Comparison of ENCODE assay signal across 20 cellular contexts in the genomic region with DNA sequence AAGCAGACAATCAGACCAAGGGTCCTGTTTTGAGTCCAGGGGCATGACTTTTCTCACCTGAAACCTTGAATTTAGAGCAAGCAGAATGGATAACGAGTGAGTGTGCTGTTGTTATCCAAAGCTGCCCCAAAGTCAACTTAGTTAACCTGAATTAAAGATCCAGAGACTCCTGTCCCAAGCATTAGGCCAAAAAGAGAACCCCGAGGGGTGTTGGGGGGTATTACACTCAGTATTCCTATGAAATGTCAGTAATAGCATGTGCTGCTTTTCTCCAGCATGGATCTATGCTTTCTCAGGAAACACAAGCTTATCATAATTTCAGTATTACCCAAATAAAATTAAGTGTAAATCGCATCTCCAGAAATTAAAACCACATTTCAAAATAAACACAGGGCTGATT. TPM values are rescaled to one million over a fixed set of nuclear protein-coding genes. Genes with fewer than 3 reads are reported as not detected.
DNase-seq lines count a peak whose midpoint lies in the region; ATAC-seq and TF ChIP-seq lines count a peak whose summit lies in the region.
"Had no signal": no experiment of that assay in that cellular context is flagged by ENCODE, and none has a peak within 500 bp of the region (broad histone marks: within the 10 kb centered on the region; RNA-seq: fewer than 3 reads in every experiment).

No MANE protein-coding gene starts in this region.

- POLR2A ChIA-PET in HCT116 (lab: Charles Lee): no interaction called here

- peak overlapping the region; percentile 80 for H3K27ac Mint-ChIP-seq in activated T-cell treated with anti-CD3 and anti-CD28 coated beads, Interleukin-2, amount 50 U/mL, for 24 hours
- H3K27ac Mint-ChIP-seq in stimulated activated effector memory CD8-positive, alpha-beta T cell treated with anti-CD3 and anti-CD28 coated beads, Interleukin-12 subunit alpha, Interleukin-12 subunit beta, amount 100 ng/mL, for 72 hours: peak overlapping the region; percentile 50

- H3K4me1 ChIP-seq in HCT116 (ENCODE audit: control insufficient read depth in 1 of 2, insufficient read depth in 2 of 2, low read length in 2 of 2) (no peaks in the 10 kb centered on the region), heart right ventricle (no peaks in the 10 kb centered on the region)
- H3K4me1 ChIP-seq: BE2C, Peyer's patch, SJCRH30 had no signal

- H3K4me3 Mint-ChIP-seq in activated T-cell treated with anti-CD3 and anti-CD28 coated beads, Interleukin-2, amount 50 U/mL, for 24 hours: no peak overlapping the region
- H3K4me3 Mint-ChIP-seq in activated T-cell treated with anti-CD3 and anti-CD28 coated beads, Interleukin-2, amount 50 U/mL, for 4 hours: no peak overlapping the region
- no peak overlapping the region for H3K4me3 Mint-ChIP-seq in stimulated activated effector memory CD8-positive, alpha-beta T cell treated with anti-CD3 and anti-CD28 coated beads, Interleukin-12 subunit alpha, Interleukin-12 subunit beta, amount 100 ng/mL, for 72 hours

- H3K9me2 ChIP-seq in HCT116 (ENCODE audit: insufficient read depth): no peaks in the 10 kb centered on the region

- H3K27me3 Mint-ChIP-seq in activated T-cell treated with anti-CD3 and anti-CD28 coated beads, Interleukin-2, amount 50 U/mL, for 24 hours: no peaks in the 10 kb centered on the region
- H3K27me3 Mint-ChIP-seq in activated T-cell treated with anti-CD3 and anti-CD28 coated beads, Interleukin-2, amount 50 U/mL, for 4 hours (ENCODE audit: low read depth): no peaks in the 10 kb centered on the region

- TF ChIP-seq CTCF in HCT116 (IDR thresholded peaks at IDR 0.05 in 2 of 3, conservative IDR thresholded peaks at IDR 0.05 in 1 of 3; ENCODE audit: borderline replicate concordance in 1 of 3, insufficient read depth in 1 of 3, low read depth in 2 of 3, low read length in 2 of 3) (peak in 2 of 3 experiments; percentile 1 to 26; a peak in 2 of 6 replicates), heart right ventricle (IDR thresholded peaks at IDR 0.05) (no peak), foreskin fibroblast (IDR thresholded peaks at IDR 0.05; ENCODE audit: low read depth, low read length) (no peak)

- H3K27ac ChIP-seq in HCT116 (ENCODE audit: low read depth, low read length) (no peak overlapping the region), SK-N-MC (peak overlapping the region; percentile 17; the same call in 1 of the 2 replicates), heart right ventricle (no peak overlapping the region)
- H3K27ac ChIP-seq: KMS-11, Peyer's patch, SJCRH30 had no signal

- BruUV-seq in HCT116 (replicated peaks; lab: Mats Ljungman, UMichigan): no TSS peak

- no peak for TF ChIP-seq POLR2A in HCT116 (IDR thresholded peaks at IDR 0.05; ENCODE audit: borderline replicate concordance, extremely low read depth, insufficient read depth, insufficient read length)

- peaks cover 32% of the 10 kb centered on the region; the same call in 1 of the 2 replicates for H4K20me1 ChIP-seq in HCT116 (ENCODE audit: insufficient read depth)

- H2AFZ ChIP-seq in HCT116 (ENCODE audit: low read depth, low read length, poor library complexity, severe bottlenecking): no peak overlapping the region

- RAD21 ChIA-PET in HCT116 (lab: Charles Lee; ENCODE audit: low non-redundant PET in 1 of 2, low total read pairs in 2 of 2, uncharacterized antibody in 2 of 2, unreplicated experiment in 2 of 2): no interaction called here

- H3K36me3 ChIP-seq in HCT116 (ENCODE audit: control insufficient read depth in 1 of 2, insufficient read depth in 2 of 2, low read length in 2 of 2) (peaks cover 76 to 80% of the 10 kb centered on the region in 2 experiments), SK-N-MC (ENCODE audit: insufficient read depth, low read length) (peaks cover 90% of the 10 kb centered on the region), heart right ventricle (peaks cover 7 to 100% (median 89%) of the 10 kb centered on the region in 9 donors)

- peaks cover 96% of the 10 kb centered on the region for H3K79me2 ChIP-seq in HCT116 (ENCODE audit: insufficient read depth, low read length)

- H3K36me3 Mint-ChIP-seq in activated T-cell treated with anti-CD3 and anti-CD28 coated beads, Interleukin-2, amount 50 U/mL, for 24 hours (ENCODE audit: low read depth): peaks cover 92% of the 10 kb centered on the region
- H3K36me3 Mint-ChIP-seq in activated T-cell treated with anti-CD3 and anti-CD28 coated beads, Interleukin-2, amount 50 U/mL, for 4 hours (ENCODE audit: insufficient read depth): peaks cover 31% of the 10 kb centered on the region
- H3K36me3 Mint-ChIP-seq in stimulated activated effector memory CD8-positive, alpha-beta T cell treated with anti-CD3 and anti-CD28 coated beads, Interleukin-12 subunit alpha, Interleukin-12 subunit beta, amount 100 ng/mL, for 72 hours: peaks cover 100% of the 10 kb centered on the region

- no peak overlapping the region for H3K9ac ChIP-seq in HCT116 (ENCODE audit: low read length)
- no peak overlapping the region for H3K9ac ChIP-seq in SK-N-MC (ENCODE audit: insufficient read length)
- H3K9ac ChIP-seq: KMS-11 had no signal

- H3K9me3 Mint-ChIP-seq in activated T-cell treated with anti-CD3 and anti-CD28 coated beads, Interleukin-2, amount 50 U/mL, for 24 hours: no peaks in the 10 kb centered on the region
- H3K9me3 Mint-ChIP-seq in activated T-cell treated with anti-CD3 and anti-CD28 coated beads, Interleukin-2, amount 50 U/mL, for 4 hours: no peaks in the 10 kb centered on the region
- H3K9me3 Mint-ChIP-seq in stimulated activated effector memory CD8-positive, alpha-beta T cell treated with anti-CD3 and anti-CD28 coated beads, Interleukin-12 subunit alpha, Interleukin-12 subunit beta, amount 100 ng/mL, for 72 hours: no peaks in the 10 kb centered on the region

- WGBS in heart right ventricle, 2 donors: 88 to 90% methylated on average over 3 of the region's 3 CpGs

- DNase-seq in activated T-cell treated with anti-CD3 and anti-CD28 coated beads, Interleukin-2, amount 50 U/mL, for 24 hours: no peak
- no peak for DNase-seq in activated T-cell treated with anti-CD3 and anti-CD28 coated beads, Interleukin-2, amount 50 U/mL, for 4 hours
- DNase-seq in HCT116 (ENCODE audit: low read depth, low spot score) (no peak), SK-N-MC (ENCODE audit: low read depth, low spot score) (no peak), heart right ventricle (no peak), foreskin fibroblast (no peak)
- no peak for DNase-seq in stimulated activated effector memory CD8-positive, alpha-beta T cell treated with anti-CD3 and anti-CD28 coated beads, Interleukin-12 subunit alpha, Interleukin-12 subunit beta, amount 100 ng/mL, for 72 hours (ENCODE audit: low spot score in 2 of 2)
- DNase-seq: BE2C, DMS53, GDM1, H7, NCI-H1092 treated with DMSO at 0.1 percent for 48 hours, NCI-H1436 treated with DMSO at 0.1 percent for 48 hours, NCI-H2029, NCI-H226, NCI-H510A treated with DMSO at 0.1 percent for 48 hours, NCI-H748 treated with DMSO at 0.1 percent for 48 hours, Peyer's patch, SJCRH30 had no signal

- intact Hi-C loops in HCT116 (cut with micrococcal nuclease) (no loop called here), heart right ventricle (cut with DNase I) (no loop called here)

- CTCF ChIA-PET in HCT116 (lab: Charles Lee): interaction anchor here (1.1 to 1.8 kb wide), 2 partner anchors 19 to 22 kb away, joined by 3 to 4 read pairs; no protein-coding TSS in a partner anchor

- H3K9me3 ChIP-seq in HCT116 (ENCODE audit: control insufficient read depth in 1 of 2, insufficient read depth in 1 of 2, low read depth in 1 of 2, low read length in 2 of 2): no peaks in the 10 kb centered on the region
- H3K9me3 ChIP-seq in SK-N-MC (ENCODE audit: low read depth, low read length): no peaks in the 10 kb centered on the region
- H3K9me3 ChIP-seq in heart right ventricle: no peaks in the 10 kb centered on the region
- H3K9me3 ChIP-seq: BE2C, Peyer's patch, SJCRH30 had no signal

- H3K4me2 ChIP-seq in HCT116 (ENCODE audit: low read length): no peak overlapping the region
- H3K4me2 ChIP-seq: KMS-11 had no signal

- H3K4me3 ChIP-seq in HCT116 (replicated peaks in 1 of 2; ENCODE audit: low read depth in 1 of 2, low read length in 2 of 2) (no peak overlapping the region), SK-N-MC (no peak overlapping the region), heart right ventricle (no peak overlapping the region), foreskin fibroblast (ENCODE audit: low read depth in 1 of 2, low read length in 2 of 2) (no peak overlapping the region)
- H3K4me3 ChIP-seq: Peyer's patch, SJCRH30 had no signal

- no peak for TF ChIP-seq RAD21 in HCT116 (IDR thresholded peaks at IDR 0.05; ENCODE audit: low read depth)

- ATAC-seq in activated T-cell treated with anti-CD3 and anti-CD28 coated beads, Interleukin-2, amount 50 U/mL, for 4 hours: no peak
- 0 out of 2 replicates have a peak, but pooled peaks have one; percentile 46 for ATAC-seq in HCT116
- ATAC-seq in stimulated activated effector memory CD8-positive, alpha-beta T cell treated with anti-CD3 and anti-CD28 coated beads, Interleukin-12 subunit alpha, Interleukin-12 subunit beta, amount 100 ng/mL, for 72 hours: no peak
- no peak for ATAC-seq in heart right ventricle

- no peaks in the 10 kb centered on the region for H3K4me1 Mint-ChIP-seq in activated T-cell treated with anti-CD3 and anti-CD28 coated beads, Interleukin-2, amount 50 U/mL, for 24 hours (ENCODE audit: low read depth)
- H3K4me1 Mint-ChIP-seq in activated T-cell treated with anti-CD3 and anti-CD28 coated beads, Interleukin-2, amount 50 U/mL, for 4 hours (ENCODE audit: low read depth): peaks cover 5% of the 10 kb centered on the region
- H3K4me1 Mint-ChIP-seq in stimulated activated effector memory CD8-positive, alpha-beta T cell treated with anti-CD3 and anti-CD28 coated beads, Interleukin-12 subunit alpha, Interleukin-12 subunit beta, amount 100 ng/mL, for 72 hours: no peaks in the 10 kb centered on the region

- H3K27me3 ChIP-seq in HCT116 (ENCODE audit: insufficient read depth, low read length) (no peaks in the 10 kb centered on the region), heart right ventricle (no peaks in the 10 kb centered on the region)
- H3K27me3 ChIP-seq: BE2C, Peyer's patch, SJCRH30 had no signal

RNA-seq across cellular contexts. Expression of a gene that starts 19.0 kb away (rescaled TPM):
- total RNA-seq in activated T-cell treated with anti-CD3 and anti-CD28 coated beads, Interleukin-2, amount 50 U/mL, for 4 hours: 100 to 1,000 TPM; 617 to 659 (median 632) TPM
- total RNA-seq in HCT116 (2021; ENCODE audit: unreplicated experiment) (809 TPM), heart right ventricle (100 to 1,000 TPM; 364 to 477 (median 431) TPM)
- polyA plus RNA-seq in HCT116 (2012): 589 and 640 TPM in 2 replicates
- polyA plus RNA-seq in heart right ventricle: 10 to 100 TPM; 53.2 to 63.5 TPM

RNA-seq across cellular contexts. Expression of a gene that starts 24.6 kb away (rescaled TPM):
- total RNA-seq in activated T-cell treated with anti-CD3 and anti-CD28 coated beads, Interleukin-2, amount 50 U/mL, for 4 hours: 1 to 10 TPM in 2 of 3 donors, under 1 TPM in 1; 0.87 to 2.5 (median 2.1) TPM
- 25.7 TPM for total RNA-seq in HCT116 (2021; ENCODE audit: unreplicated experiment)
- 16.3 and 17.3 TPM in 2 replicates for polyA plus RNA-seq in HCT116 (2012)
- 100 to 1,000 TPM in 3 of 10 donors, 10 to 100 TPM in 7; 60.6 to 139 (median 77.1) TPM for total RNA-seq in heart right ventricle
- 100 to 1,000 TPM in 1 of 2 donors, 10 to 100 TPM in 1; 68.1 to 364 TPM for polyA plus RNA-seq in heart right ventricle

RNA-seq across cellular contexts. Expression of a gene that starts 53.9 kb away (rescaled TPM):
- total RNA-seq in activated T-cell treated with anti-CD3 and anti-CD28 coated beads, Interleukin-2, amount 50 U/mL, for 4 hours: 10 to 100 TPM; 48.3 to 57.8 (median 50.7) TPM
- total RNA-seq in HCT116 (2021; ENCODE audit: unreplicated experiment) (47.5 TPM), heart right ventricle (10 to 100 TPM; 40.9 to 63.0 (median 47.4) TPM)
- 48.1 and 55.1 TPM in 2 replicates for polyA plus RNA-seq in HCT116 (2012)
- 10 to 100 TPM; 20.5 to 63.9 TPM for polyA plus RNA-seq in heart right ventricle

Comparison
In these comparisons a context has a peak if more than half of its experiments do, and no peak if none do; other contexts are left out.
1. CTCF ChIP-seq: peak in HCT116 (2 of 3); none in heart right ventricle (0 of 9) and foreskin fibroblast (single experiment).